In genomic region chr3:6452974-6453373, GRCh38 we compare ENCODE assay signal across 19 cellular contexts.
A peak's percentile ranks its signal among the peaks of the same experiment; 100 is the strongest.
DNase-seq lines count a peak whose midpoint lies in the region; ATAC-seq, FAIRE-seq and TF ChIP-seq lines count a peak whose summit lies in the region.
"Had no signal": no experiment of that assay in that cellular context is flagged by ENCODE, and none has a peak within 500 bp of the region (broad histone marks: within the 10 kb centered on the region; RNA-seq: fewer than 3 reads in every experiment).

No MANE protein-coding gene starts in this region.

- no peak overlapping the region for H4K91ac ChIP-seq in IMR-90 (ENCODE audit: insufficient read depth, low read depth, low read length)

- no peak overlapping the region for H2BK15ac ChIP-seq in IMR-90 (ENCODE audit: low read depth, low read length)

- no peak overlapping the region for H4K5ac ChIP-seq in IMR-90 (ENCODE audit: low read depth, low read length)

- H3K79me1 ChIP-seq in IMR-90 (ENCODE audit: low read depth in 1 of 2, low read length in 2 of 2), result no peaks in the 10 kb centered on the region

- H3K27ac ChIP-seq in HepG2 (ENCODE audit: extremely low read length, insufficient read depth, low read length) (no peak overlapping the region), right lobe of liver (no peak overlapping the region), IMR-90 (ENCODE audit: insufficient read depth, low read length) (no peak overlapping the region)
- H3K27ac ChIP-seq: 22Rv1, BLaER1 had no signal

- no peak for TF ChIP-seq RAD21 in HepG2 (CRISPR knock-in tag; IDR thresholded peaks at IDR 0.05)
- no peak for TF ChIP-seq RAD21 in IMR-90 (IDR thresholded peaks at IDR 0.05; ENCODE audit: low read length)

- peaks cover 58% of the 10 kb centered on the region for H3K9me3 ChIP-seq in HepG2 (ENCODE audit: low read length)
- H3K9me3 ChIP-seq in right lobe of liver, result no peaks in the 10 kb centered on the region
- H3K9me3 ChIP-seq in IMR-90 (ENCODE audit: control insufficient read depth, insufficient read depth, low read length), result peaks cover 7% of the 10 kb centered on the region
- H3K9me3 ChIP-seq: BE2C, BLaER1 had no signal

- TF ChIP-seq CTCF in HepG2 (CRISPR knock-in tag; IDR thresholded peaks at IDR 0.05) (no peak), right lobe of liver (IDR thresholded peaks at IDR 0.05) (no peak), IMR-90 (conservative IDR thresholded peaks at IDR 0.05; ENCODE audit: low read depth, low read length) (no peak)

- POLR2A ChIA-PET in HepG2 (lab: Yijun Ruan, JAX) (no interaction called here), IMR-90 (lab: Charles Lee; ENCODE audit: unreplicated experiment) (no interaction called here)

- BruUV-seq in HepG2 (replicated peaks; lab: Mats Ljungman, UMichigan), result no TSS peak
- no TSS peak for BruUV-seq in IMR-90 (replicated peaks; lab: Mats Ljungman, UMichigan)

- no peak overlapping the region for H2BK120ac ChIP-seq in IMR-90 (ENCODE audit: low read depth, low read length)

- H2AK5ac ChIP-seq in IMR-90 (ENCODE audit: low read depth, low read length), result no peak overlapping the region

- no peak overlapping the region for H3K56ac ChIP-seq in IMR-90 (ENCODE audit: extremely low read depth, insufficient read depth, low read length)

- ATAC-seq in HepG2, result no peak
- ATAC-seq in right lobe of liver, result no peak
- ATAC-seq in IMR-90 (ENCODE audit: low read depth), result no peak

- H2BK20ac ChIP-seq in IMR-90 (ENCODE audit: low read depth, low read length), result no peak overlapping the region

- H3K9ac ChIP-seq in HepG2 (ENCODE audit: insufficient read depth, low read depth, low read length), result no peak overlapping the region
- H3K9ac ChIP-seq in IMR-90 (ENCODE audit: low read depth, low read length), result no peak overlapping the region
- H3K9ac ChIP-seq: BLaER1 had no signal

- CTCF ChIA-PET in HepG2 (lab: Yijun Ruan, JAX; ENCODE audit: low intra/inter-chr PET ratio, low total read pairs) (no interaction called here), IMR-90 (lab: Yijun Ruan, JAX) (no interaction called here)

- H3K4me1 ChIP-seq in HepG2 (ENCODE audit: insufficient read depth, low read length), result no peaks in the 10 kb centered on the region
- no peaks in the 10 kb centered on the region for H3K4me1 ChIP-seq in right lobe of liver
- no peaks in the 10 kb centered on the region for H3K4me1 ChIP-seq in IMR-90 (ENCODE audit: control insufficient read depth, insufficient read depth, low read length)
- H3K4me1 ChIP-seq: BE2C, BLaER1 had no signal

- no peak overlapping the region for H2AFZ ChIP-seq in HepG2 (ENCODE audit: low read length)
- no peak overlapping the region for H2AFZ ChIP-seq in IMR-90 (replicated peaks; ENCODE audit: low read length, poor library complexity)

- dilution Hi-C loops in IMR-90 (cut with HindIII; ENCODE audit: low sequenced_read_pairs, unreplicated experiment), result no loop called here

- H3K4me2 ChIP-seq in HepG2 (ENCODE audit: low read depth, low read length), result no peak overlapping the region
- H3K4me2 ChIP-seq in IMR-90 (ENCODE audit: low read depth, low read length), result no peak overlapping the region
- H3K4me2 ChIP-seq: BLaER1 had no signal

- no peak overlapping the region for H2BK5ac ChIP-seq in IMR-90 (ENCODE audit: low read depth, low read length, poor library complexity, severe bottlenecking)

- H2AK9ac ChIP-seq in IMR-90 (replicated peaks; ENCODE audit: low read depth, low read length, poor library complexity), result no peak overlapping the region

- intact Hi-C loops in HepG2 (cut with micrococcal nuclease; ENCODE audit: unreplicated experiment) (no loop called here), right lobe of liver (cut with DNase I) (no loop called here), IMR-90 (cut with micrococcal nuclease) (no loop called here)

- no peak overlapping the region for H4K8ac ChIP-seq in IMR-90 (ENCODE audit: low read depth in 2 of 2, low read length in 2 of 2)

- FAIRE-seq in HepG2 (lab: Jason Lieb, UNC), result no peak
- FAIRE-seq: G401.6, GM12891, GM18507 had no signal

- DNase-seq in HepG2 (ENCODE audit: low spot score) (no peak), right lobe of liver (no peak), IMR-90 (no peak), T1000 (lab: John Stamatoyannopoulos, UW) (no peak), DMS 273 treated with DMSO at 0.1 percent for 48 hours (lab: John Stamatoyannopoulos, UW) (no peak)
- DNase-seq: ACHN; BE2C; C1 segment of cervical spinal cord; CD4-positive, alpha-beta memory T cell; CD4-positive, CD25-positive, alpha-beta regulatory T cell; CD8-positive, alpha-beta memory T cell; COR-L47; DMS79 treated with DMSO at 0.1 percent for 48 hours; GF-D8 had no signal

- H3K4ac ChIP-seq in IMR-90 (ENCODE audit: low read depth, low read length), result no peak overlapping the region

- H3K4me3 ChIP-seq in HepG2 (replicated peaks in 1 of 3; ENCODE audit: insufficient read depth in 1 of 3, low read depth in 2 of 3, low read length in 3 of 3) (no peak overlapping the region), right lobe of liver (no peak overlapping the region), IMR-90 (ENCODE audit: insufficient read depth, low read depth, low read length) (no peak overlapping the region)
- H3K4me3 ChIP-seq: BLaER1 had no signal

- no peak overlapping the region for H3K23ac ChIP-seq in IMR-90 (ENCODE audit: low read depth, low read length)

- no peaks in the 10 kb centered on the region for H3K27me3 ChIP-seq in HepG2 (ENCODE audit: control insufficient read depth in 1 of 2, insufficient read depth in 2 of 2, low read length in 2 of 2)
- H3K27me3 ChIP-seq in right lobe of liver, result no peaks in the 10 kb centered on the region
- no peaks in the 10 kb centered on the region for H3K27me3 ChIP-seq in IMR-90 (ENCODE audit: control insufficient read depth, insufficient read depth, low read length)
- H3K27me3 ChIP-seq: BE2C, BLaER1 had no signal

- H3K36me3 ChIP-seq in HepG2 (replicated peaks in 1 of 2; ENCODE audit: control insufficient read depth in 1 of 2, insufficient read depth in 2 of 2, low read length in 2 of 2) (no peaks in the 10 kb centered on the region), right lobe of liver (no peaks in the 10 kb centered on the region), IMR-90 (ENCODE audit: control insufficient read depth, insufficient read depth, low read length) (no peaks in the 10 kb centered on the region)
- H3K36me3 ChIP-seq: BE2C, BLaER1 had no signal

- H3K9me1 ChIP-seq in IMR-90 (ENCODE audit: insufficient read depth, low read length), result no peaks in the 10 kb centered on the region

- no peak overlapping the region for H3K14ac ChIP-seq in IMR-90 (replicated peaks; ENCODE audit: low read depth, low read length)

- in situ Hi-C loops in HepG2 (cut with HindIII; ENCODE audit: extremely low pct_ligation_motif_present, low pct_unique_long_range_greater_than_20kb) (no loop called here), IMR-90 (cut with MboI; ENCODE audit: low sequenced_read_pairs) (no loop called here)

- H3K18ac ChIP-seq in IMR-90 (ENCODE audit: low read depth, low read length), result no peak overlapping the region

- WGBS in HepG2 (ENCODE audit: low lambda C conversion rate), result 0% methylated on average over 1 of the region's 1 CpG
- WGBS in right lobe of liver (ENCODE audit: insufficient coverage, low coverage, low lambda C conversion rate, missing lambda C conversion rate), result 23% methylated on average over 1 of the region's 1 CpG
- WGBS in IMR-90 (ENCODE audit: extremely low coverage in 2 of 2, insufficient read length in 1 of 2), 2 experiments, result no CpG with 5 or more reads among the region's 1 CpG

- no peak for TF ChIP-seq POLR2A in HepG2 (IDR thresholded peaks at IDR 0.05; ENCODE audit: insufficient read depth in 1 of 2, low read depth in 2 of 2, low read length in 2 of 2)
- TF ChIP-seq POLR2A in right lobe of liver (IDR thresholded peaks at IDR 0.05), result no peak
- no peak for TF ChIP-seq POLR2A in IMR-90 (IDR thresholded peaks at IDR 0.05; ENCODE audit: low read depth, low read length)

- TF ChIP-seq EP300 in HepG2 (IDR thresholded peaks at IDR 0.05; ENCODE audit: low read depth in 2 of 2, low read length in 2 of 2) (no peak), HepG2 (CRISPR knock-in tag; IDR thresholded peaks at IDR 0.05; ENCODE audit: borderline replicate concordance) (no peak)

- H4K20me1 ChIP-seq in HepG2 (ENCODE audit: insufficient read depth, low read length) (no peaks in the 10 kb centered on the region), IMR-90 (ENCODE audit: insufficient read depth, low read length) (no peaks in the 10 kb centered on the region)
- H4K20me1 ChIP-seq: BLaER1 had no signal

- H3K79me2 ChIP-seq in HepG2 (ENCODE audit: insufficient read depth, low read length), result no peaks in the 10 kb centered on the region

TF ChIP-seq in HepG2, 621 proteins besides CTCF, POLR2A, EP300 and RAD21 (continues in another document):
- TF ChIP-seq MAFK (conservative IDR thresholded peaks at IDR 0.05 in 1 of 2, IDR thresholded peaks at IDR 0.05 in 1 of 2; ENCODE audit: low read length in 2 of 2) (peak; percentile 37 to 69; a peak in 3 of 4 replicates), MAFF (IDR thresholded peaks at IDR 0.05; ENCODE audit: low read depth, low read length) (peak; percentile 54), ZNF644 (CRISPR knock-in tag; IDR thresholded peaks at IDR 0.05; ENCODE audit: low read depth) (no peak)

TF ChIP-seq in IMR-90, 13 proteins besides CTCF, POLR2A, EP300 and RAD21:
- TF ChIP-seq CHD1 (IDR thresholded peaks at IDR 0.05; ENCODE audit: low read depth, low read length) (no peak), MAFK (IDR thresholded peaks at IDR 0.05; ENCODE audit: low read depth, low read length) (peak; percentile 24; the same call in 1 of the 2 replicates)
